1 cellular context compared by ENCODE assay signal in genomic region chr4:42656986-42657792, GRCh38.
TF ChIP-seq lines count a peak whose summit lies in the region.

TSS of gene ATP8A1 (minus strand) at chr4:42657105. CDS start at chr4:42656873, 232 bp downstream.

TF ChIP-seq in HCT116, 20 proteins besides CTCF, POLR2A, EP300 and RAD21 (continued from another document):
- TF ChIP-seq REST (IDR thresholded peaks at IDR 0.05; ENCODE audit: low read depth) (no peak), SIN3A (IDR thresholded peaks at IDR 0.05; ENCODE audit: low read depth) (no peak), EGR1 (IDR thresholded peaks at IDR 0.05; ENCODE audit: low read depth) (no peak), POLR2AphosphoS5 (IDR thresholded peaks at IDR 0.05; ENCODE audit: low read depth, low read length) (peak; percentile 79), TCF7L2 (IDR thresholded peaks at IDR 0.05; ENCODE audit: borderline replicate concordance, extremely low read depth, insufficient read depth, insufficient read length) (peak; percentile 14), YY1 (IDR thresholded peaks at IDR 0.05; ENCODE audit: extremely low read depth, insufficient replicate concordance, low read depth, low read length) (no peak)
